Comparison of ENCODE assay signal across 21 cellular contexts in the genomic region with DNA sequence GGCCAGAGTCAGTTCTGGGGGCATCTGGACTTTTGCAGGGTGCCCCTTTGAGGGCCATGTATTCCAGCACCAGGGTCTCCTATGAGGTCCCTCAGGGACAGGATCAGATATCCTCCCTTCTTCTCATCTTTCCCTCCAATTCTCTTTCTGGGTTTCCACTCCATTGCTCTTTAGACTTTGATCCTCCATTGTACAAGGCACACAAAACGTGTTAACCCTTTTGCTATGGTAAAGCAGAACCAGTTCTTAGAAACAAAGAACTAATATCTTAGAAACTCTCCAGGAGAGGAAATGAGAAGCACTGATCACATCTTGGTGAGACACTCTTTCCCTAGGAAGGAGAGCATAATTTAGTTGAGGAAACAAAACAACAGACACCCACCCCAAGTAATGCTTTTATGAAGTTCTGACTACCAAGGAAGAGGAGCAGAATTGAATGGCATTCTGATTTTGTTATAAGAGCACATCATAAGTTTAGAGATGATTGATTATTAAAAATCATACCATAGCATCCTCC.
"Had no signal": no experiment of that assay in that cellular context is flagged by ENCODE, and none has a peak within 500 bp of the region (broad histone marks: within the 10 kb centered on the region; RNA-seq: fewer than 3 reads in every experiment).

No MANE protein-coding gene starts in this region.

- H3K4me1 ChIP-seq: prostate gland had no signal

- H3K4me3 ChIP-seq: mucosa of descending colon, prostate gland had no signal

- H3K9me3 ChIP-seq: mucosa of descending colon, prostate gland had no signal

- DNase-seq: activated CD4-positive, alpha-beta T cell treated with anti-CD3 and anti-CD28 coated beads, Interleukin-2, amount 10 ng/mL, durations not matched to agents 24 days and 14 days; activated naive CD4-positive, alpha-beta T cell treated with anti-CD3 and anti-CD28 coated beads, Interleukin-2, amount 10 ng/mL, durations not matched to agents 7 days and 5 days; activated T-cell treated with anti-CD3 and anti-CD28 coated beads for 4 hours; amygdala; cortex of kidney; effector memory CD4-positive, alpha-beta T cell; hypothalamus; left colon; mammary epithelial cell; mucosa of descending colon; naive thymus-derived CD8-positive, alpha-beta T cell; occipital lobe; stimulated activated CD4-positive, alpha-beta T cell treated with anti-CD3 and anti-CD28 coated beads, Interleukin-2, amount 100 ng/mL, for 24 hours; stimulated activated naive B cell treated with anti-CD40 and anti-IgM and Interleukin-4, amounts not matched to agents 10 μg/mL and 1 μg/mL and 100 μg/mL, for 72 hours; substantia nigra; T-helper 9 cell; trophoblast cell had no signal

- H3K27ac ChIP-seq: prostate gland had no signal

- ATAC-seq: activated T-helper 17 cell treated with anti-CD3 and anti-CD28 coated beads, Interleukin-2, amount 50 U/mL, for 72 hours; left colon; mucosa of descending colon; naive thymus-derived CD8-positive, alpha-beta T cell; sciatic nerve; stimulated activated naive B cell treated with anti-CD40 and anti-IgM and Interleukin-4, amounts not matched to agents 10 μg/mL and 1 μg/mL and 100 μg/mL, for 72 hours; WTC11 had no signal

- H3K36me3 ChIP-seq: prostate gland had no signal
